ENCODE assay signal across 24 cellular contexts in genomic region chr3:23383875-23384274, GRCh38.
"Had no signal": no experiment of that assay in that cellular context is flagged by ENCODE, and none has a peak within 500 bp of the region (broad histone marks: within the 10 kb centered on the region; RNA-seq: fewer than 3 reads in every experiment).

No MANE protein-coding gene starts in this region.

- H3K4me1 ChIP-seq: pancreas, prostate gland, right lobe of liver, uterus had no signal

- H3K27ac ChIP-seq: neutrophil, pancreas, prostate gland, right lobe of liver, sigmoid colon, stomach, thoracic aorta, thyroid gland, tibial nerve, upper lobe of right lung, uterus had no signal

- ATAC-seq: naive thymus-derived CD8-positive, alpha-beta T cell; natural killer cell treated with Interleukin-12 subunit alpha and Interleukin-12 subunit beta and Interleukin-15 and Interleukin-18, amount 100 ng/mL, for 72 hours; pancreas; right cardiac atrium; right lobe of liver; stimulated activated effector memory CD8-positive, alpha-beta T cell treated with anti-CD3 and anti-CD28 coated beads, Interleukin-12 subunit alpha, Interleukin-12 subunit beta, amount 100 ng/mL, for 72 hours; stimulated activated naive B cell treated with anti-CD40 and anti-IgM and Interleukin-4, amounts not matched to agents 10 μg/mL and 1 μg/mL and 100 μg/mL, for 72 hours; upper lobe of right lung had no signal

- H3K36me3 ChIP-seq: neutrophil, pancreas, prostate gland, right lobe of liver, sigmoid colon, stomach, thoracic aorta, thyroid gland, tibial nerve, upper lobe of right lung, uterus had no signal

- H3K9me3 ChIP-seq: neutrophil, pancreas, prostate gland, right lobe of liver, sigmoid colon, stomach, thoracic aorta, thyroid gland, tibial nerve, upper lobe of right lung, uterus had no signal

- DNase-seq: naive thymus-derived CD8-positive, alpha-beta T cell; nephron progenitor cell; nucleus accumbens; pancreas; right cardiac atrium; sigmoid colon; small intestine; stimulated activated CD4-positive, alpha-beta T cell treated with anti-CD3 and anti-CD28 coated beads, Interleukin-15, amount 100 ng/mL, for 24 hours; stimulated activated CD4-positive, alpha-beta T cell treated with anti-CD3 and anti-CD28 coated beads, Interleukin-2, amount 100 ng/mL, for 24 hours; stimulated activated CD4-positive, alpha-beta T cell treated with anti-CD3 and anti-CD28 coated beads, Interleukin-2, amount 100 ng/mL, for 48 hours; stimulated activated CD4-positive, alpha-beta T cell treated with anti-CD3 and anti-CD28 coated beads, Interleukin-4, amount 100 ng/mL, for 24 hours; stimulated activated naive B cell treated with anti-CD40 and anti-IgM and Interleukin-4, amounts not matched to agents 10 μg/mL and 1 μg/mL and 100 μg/mL, for 72 hours; stimulated activated naive CD4-positive, alpha-beta T cell treated with Interleukin-2 at 50 U/mL for 16 hours; stomach; thyroid gland; upper lobe of right lung; uterus had no signal

- H3K27me3 ChIP-seq: neutrophil, pancreas, right lobe of liver, sigmoid colon, stomach, thyroid gland, tibial nerve, upper lobe of right lung, uterus had no signal

- H3K4me3 ChIP-seq: pancreas, prostate gland, right lobe of liver, sigmoid colon, stomach, thoracic aorta, thyroid gland, tibial nerve, upper lobe of right lung, uterus had no signal
